ENCODE assay signal across 1 cellular context in the genomic region with DNA sequence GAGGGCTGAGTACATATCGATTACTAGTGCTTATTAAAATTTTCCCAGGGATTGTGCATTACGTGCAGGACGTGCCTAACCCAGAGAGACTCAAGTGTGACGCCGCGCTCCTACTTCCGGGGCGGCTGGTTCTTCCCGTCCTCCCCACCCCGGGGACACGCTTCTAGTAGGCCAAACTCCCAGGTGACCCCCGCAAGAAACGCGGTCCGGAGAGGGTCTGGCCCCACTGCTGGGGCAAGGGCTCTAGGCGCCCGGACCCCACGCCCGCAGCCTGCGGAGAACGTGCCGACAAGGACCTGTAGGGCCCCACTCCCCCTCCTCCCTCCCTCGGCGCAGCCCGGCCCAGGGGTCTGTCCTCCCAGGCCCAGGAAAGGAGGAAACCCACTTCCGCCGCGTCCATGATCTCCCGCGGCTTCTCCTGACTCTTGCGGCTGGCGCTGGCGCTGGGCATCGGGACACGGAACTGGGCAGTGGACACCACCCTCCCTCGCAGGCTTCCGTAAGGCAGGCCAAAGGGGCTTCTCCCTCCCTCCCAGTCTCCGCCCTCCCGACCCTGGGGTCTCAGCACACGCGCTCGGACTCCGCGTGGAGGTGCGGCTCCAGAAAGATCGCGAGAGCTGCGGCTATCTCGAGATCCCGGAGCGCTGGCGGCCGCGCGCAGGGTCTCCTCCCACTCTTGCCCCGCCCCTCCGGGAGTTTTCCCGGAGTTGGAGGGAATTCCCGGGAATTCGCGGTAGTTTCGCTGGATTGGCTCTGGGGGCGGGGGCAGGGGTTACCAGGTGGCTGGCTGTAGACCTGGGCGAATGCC.
TF ChIP-seq lines count a peak whose summit lies in the region.

Gene DARS1 (minus strand): TSS at position 609 of the 808 bp plus-strand sequence. CDS start 158 bp downstream, at position 451.

TF ChIP-seq in HCT116, 20 proteins besides CTCF, POLR2A, EP300 and RAD21 (continued from another document):
- TF ChIP-seq REST (IDR thresholded peaks at IDR 0.05; ENCODE audit: low read depth): no peak
- TF ChIP-seq ATF3 (IDR thresholded peaks at IDR 0.05): no peak
- TF ChIP-seq EZH2 (IDR thresholded peaks at IDR 0.05): no peak
- peak; percentile 94 for TF ChIP-seq MAX (IDR thresholded peaks at IDR 0.05)
- peak; percentile 70 for TF ChIP-seq POLR2AphosphoS5 (IDR thresholded peaks at IDR 0.05; ENCODE audit: low read depth, low read length)
- TF ChIP-seq SP1 (IDR thresholded peaks at IDR 0.05; ENCODE audit: low read depth): peak; percentile 74
- peak; percentile 67 for TF ChIP-seq CBX3 (IDR thresholded peaks at IDR 0.05; ENCODE audit: low read depth)
